ENCODE assay signal across 11 cellular contexts in genomic region chr7:7765422-7765821, GRCh38. TPM values are rescaled to one million over a fixed set of nuclear protein-coding genes. Genes with fewer than 3 reads are reported as not detected.
DNase-seq lines count a peak whose midpoint lies in the region; ATAC-seq lines count a peak whose summit lies in the region.
"Had no signal": no experiment of that assay in that cellular context is flagged by ENCODE, and none has a peak within 500 bp of the region (broad histone marks: within the 10 kb centered on the region; RNA-seq: fewer than 3 reads in every experiment).

No MANE protein-coding gene starts in this region.

- peaks cover 15% of the 10 kb centered on the region for H3K4me1 ChIP-seq in thymus (ENCODE audit: control insufficient read depth, insufficient read depth, low read length)

- H3K36me3 Mint-ChIP-seq in activated T-helper 2 cell treated with anti-CD3 and anti-CD28 coated beads, Interferon-gamma antibody, Interleukin-2, Interleukin-4, amounts not matched to agents 10 μg/mL and 5 μg/mL and 100 μg/mL, durations not matched to agents 14 hours and 24 hours and 36 hours (ENCODE audit: low read depth), result no peaks in the 10 kb centered on the region

- H3K9me3 ChIP-seq in thymus (ENCODE audit: control insufficient read depth), result no peaks in the 10 kb centered on the region
- H3K9me3 ChIP-seq: vagina had no signal

- no peaks in the 10 kb centered on the region for H3K36me3 ChIP-seq in thymus (ENCODE audit: control insufficient read depth, insufficient read depth)
- H3K36me3 ChIP-seq: vagina had no signal

- peak; percentile 64 for ATAC-seq in stimulated activated naive CD8-positive, alpha-beta T cell treated with anti-CD3 and anti-CD28 coated beads, Interleukin-15, amount 100 ng/mL, for 72 hours
- no peak for ATAC-seq in stimulated activated naive CD8-positive, alpha-beta T cell treated with anti-CD3 and anti-CD28 coated beads, Interleukin-15, Interleukin-2, amounts not matched to agents 100 U/mL and 50 U/mL, for 24 hours
- ATAC-seq in HG02763 (IDR thresholded peaks at IDR 0.05; ENCODE audit: unreplicated experiment) (peak; percentile 60), HG03575 (IDR thresholded peaks at IDR 0.05; ENCODE audit: extremely low read depth, insufficient number of reproducible peaks, low FRiP score, unreplicated experiment) (peak; percentile 64)
- ATAC-seq in activated CD4-positive, CD25-positive, alpha-beta regulatory T cell treated with anti-CD3 and anti-CD28 coated beads, Interleukin-2, amount 50 U/mL, for 24 hours, result no peak

- H3K27me3 ChIP-seq in thymus (ENCODE audit: control insufficient read depth, insufficient read depth), result no peaks in the 10 kb centered on the region
- H3K27me3 ChIP-seq: vagina had no signal

- peak overlapping the region; percentile 60 for H3K27ac ChIP-seq in thymus (ENCODE audit: low read depth)
- H3K27ac ChIP-seq: vagina had no signal

- H3K27ac Mint-ChIP-seq in stimulated activated naive CD8-positive, alpha-beta T cell treated with anti-CD3 and anti-CD28 coated beads, Interleukin-15, amount 100 ng/mL, for 72 hours, result no peak overlapping the region
- no peak overlapping the region for H3K27ac Mint-ChIP-seq in activated T-helper 2 cell treated with anti-CD3 and anti-CD28 coated beads, Interferon-gamma antibody, Interleukin-2, Interleukin-4, amounts not matched to agents 10 μg/mL and 5 μg/mL and 100 μg/mL, durations not matched to agents 14 hours and 24 hours and 36 hours

- H3K4me3 ChIP-seq in thymus (ENCODE audit: low read length), result no peak overlapping the region
- H3K4me3 ChIP-seq: vagina had no signal

- no peaks in the 10 kb centered on the region for H3K9me3 Mint-ChIP-seq in stimulated activated naive CD8-positive, alpha-beta T cell treated with anti-CD3 and anti-CD28 coated beads, Interleukin-15, amount 100 ng/mL, for 72 hours
- H3K9me3 Mint-ChIP-seq in activated T-helper 2 cell treated with anti-CD3 and anti-CD28 coated beads, Interferon-gamma antibody, Interleukin-2, Interleukin-4, amounts not matched to agents 10 μg/mL and 5 μg/mL and 100 μg/mL, durations not matched to agents 14 hours and 24 hours and 36 hours, result no peaks in the 10 kb centered on the region
- H3K9me3 Mint-ChIP-seq: activated naive CD4-positive, alpha-beta T cell treated with anti-CD3 and anti-CD28 coated beads for 36 hours had no signal

- DNase-seq in stimulated activated naive CD8-positive, alpha-beta T cell treated with anti-CD3 and anti-CD28 coated beads, Interleukin-15, amount 100 ng/mL, for 72 hours, result peak in 1 of 2 donors; percentile 15
- no peak for DNase-seq in stimulated activated naive CD8-positive, alpha-beta T cell treated with anti-CD3 and anti-CD28 coated beads, Interleukin-15, Interleukin-2, amounts not matched to agents 100 U/mL and 50 U/mL, for 24 hours
- DNase-seq in MV-4-11 (lab: John Stamatoyannopoulos, UW), result no peak
- no peak for DNase-seq in activated T-helper 2 cell treated with anti-CD3 and anti-CD28 coated beads, Interferon-gamma antibody, Interleukin-2, Interleukin-4, amounts not matched to agents 10 μg/mL and 5 μg/mL and 100 μg/mL, durations not matched to agents 14 hours and 24 hours and 36 hours (ENCODE audit: low spot score)
- DNase-seq: activated naive CD4-positive, alpha-beta T cell treated with anti-CD3 and anti-CD28 coated beads for 36 hours; NK-92 treated with Interleukin-12 subunit alpha and Interleukin-12 subunit beta, amount 100 ng/mL, for 24 hours had no signal

- H3K4me3 Mint-ChIP-seq in stimulated activated naive CD8-positive, alpha-beta T cell treated with anti-CD3 and anti-CD28 coated beads, Interleukin-15, amount 100 ng/mL, for 72 hours, result no peak overlapping the region
- H3K4me3 Mint-ChIP-seq in activated T-helper 2 cell treated with anti-CD3 and anti-CD28 coated beads, Interferon-gamma antibody, Interleukin-2, Interleukin-4, amounts not matched to agents 10 μg/mL and 5 μg/mL and 100 μg/mL, durations not matched to agents 14 hours and 24 hours and 36 hours (ENCODE audit: low read depth), result no peak overlapping the region
- H3K4me3 Mint-ChIP-seq: activated naive CD4-positive, alpha-beta T cell treated with anti-CD3 and anti-CD28 coated beads for 36 hours had no signal

- H3K4me1 Mint-ChIP-seq in stimulated activated naive CD8-positive, alpha-beta T cell treated with anti-CD3 and anti-CD28 coated beads, Interleukin-15, amount 100 ng/mL, for 72 hours, result peaks cover 32% of the 10 kb centered on the region
- peaks cover 37% of the 10 kb centered on the region for H3K4me1 Mint-ChIP-seq in activated T-helper 2 cell treated with anti-CD3 and anti-CD28 coated beads, Interferon-gamma antibody, Interleukin-2, Interleukin-4, amounts not matched to agents 10 μg/mL and 5 μg/mL and 100 μg/mL, durations not matched to agents 14 hours and 24 hours and 36 hours (ENCODE audit: low read depth)

- intact Hi-C loops in activated T-helper 2 cell treated with anti-CD3 and anti-CD28 coated beads, Interferon-gamma antibody, Interleukin-2, Interleukin-4, amounts not matched to agents 10 μg/mL and 5 μg/mL and 100 μg/mL, durations not matched to agents 14 hours and 24 hours and 36 hours (cut with micrococcal nuclease), result no loop called here

- H3K27me3 Mint-ChIP-seq in stimulated activated naive CD8-positive, alpha-beta T cell treated with anti-CD3 and anti-CD28 coated beads, Interleukin-15, amount 100 ng/mL, for 72 hours, result no peaks in the 10 kb centered on the region
- H3K27me3 Mint-ChIP-seq in activated T-helper 2 cell treated with anti-CD3 and anti-CD28 coated beads, Interferon-gamma antibody, Interleukin-2, Interleukin-4, amounts not matched to agents 10 μg/mL and 5 μg/mL and 100 μg/mL, durations not matched to agents 14 hours and 24 hours and 36 hours (ENCODE audit: low read depth), result no peaks in the 10 kb centered on the region

RNA-seq across cellular contexts. Expression of gene RPA3, which starts 47.0 kb away (rescaled TPM):
- 42.7 TPM for polyA plus RNA-seq in thymus
- 111 and 115 TPM in 2 replicates for total RNA-seq in activated T-helper 2 cell treated with anti-CD3 and anti-CD28 coated beads, Interferon-gamma antibody, Interleukin-2, Interleukin-4, amounts not matched to agents 10 μg/mL and 5 μg/mL and 100 μg/mL, durations not matched to agents 14 hours and 24 hours and 36 hours

Comparison
In these comparisons a context has a peak if more than half of its experiments do, and no peak if none do; other contexts are left out.
1. ATAC-seq: peak in stimulated activated naive CD8-positive, alpha-beta T cell treated with anti-CD3 and anti-CD28 coated beads, Interleukin-15, amount 100 ng/mL, for 72 hours (single experiment), HG02763 (single experiment) and HG03575 (single experiment); none in stimulated activated naive CD8-positive, alpha-beta T cell treated with anti-CD3 and anti-CD28 coated beads, Interleukin-15, Interleukin-2, amounts not matched to agents 100 U/mL and 50 U/mL, for 24 hours (single experiment) and activated CD4-positive, CD25-positive, alpha-beta regulatory T cell treated with anti-CD3 and anti-CD28 coated beads, Interleukin-2, amount 50 U/mL, for 24 hours (0 of 2).